Comparison of ENCODE assay signal across 28 cellular contexts in genomic region chr1:151803164-151803563, GRCh38. TPM values are rescaled to one million over a fixed set of nuclear protein-coding genes. Genes with fewer than 3 reads are reported as not detected.
DNase-seq lines count a peak whose midpoint lies in the region; ATAC-seq, FAIRE-seq and TF ChIP-seq lines count a peak whose summit lies in the region.
"Had no signal": no experiment of that assay in that cellular context is flagged by ENCODE, and none has a peak within 500 bp of the region (broad histone marks: within the 10 kb centered on the region; RNA-seq: fewer than 3 reads in every experiment).

No MANE protein-coding gene starts in this region.

- dilution Hi-C loops in mammary epithelial cell (cut with HindIII; ENCODE audit: low sequenced_read_pairs), result no loop called here

- H3K4me3 ChIP-seq in mammary epithelial cell (replicated peaks in 1 of 3; ENCODE audit: insufficient read depth in 1 of 3, low read depth in 2 of 3, low read length in 3 of 3) (no peak overlapping the region), H1 (ENCODE audit: extremely low read depth in 1 of 4, insufficient read depth in 2 of 4, low read depth in 3 of 4, low read length in 4 of 4) (no peak overlapping the region), gastroesophageal sphincter (no peak overlapping the region)
- H3K4me3 ChIP-seq: K562, MG63, SJCRH30 had no signal

- H3K4ac ChIP-seq in H1 (replicated peaks; ENCODE audit: insufficient read length, low read depth, low read length), result no peak overlapping the region

- H3K79me2 ChIP-seq in mammary epithelial cell (ENCODE audit: insufficient read depth, low read length) (no peaks in the 10 kb centered on the region), H1 (ENCODE audit: control insufficient read depth in 1 of 2, insufficient read depth in 2 of 2, low read length in 2 of 2) (no peaks in the 10 kb centered on the region)

- no peak overlapping the region for H4K8ac ChIP-seq in H1 (ENCODE audit: extremely low read depth, insufficient read depth, low read length)

- no peak overlapping the region for H2BK120ac ChIP-seq in H1 (replicated peaks; ENCODE audit: low read depth, low read length)

- H2AFZ ChIP-seq in mammary epithelial cell (ENCODE audit: low read depth, low read length), result no peak overlapping the region
- H2AFZ ChIP-seq in H1 (ENCODE audit: low read length), result no peak overlapping the region

- no peak overlapping the region for H3K4me2 ChIP-seq in mammary epithelial cell (ENCODE audit: insufficient read depth, low read depth, low read length)
- H3K4me2 ChIP-seq in H1 (ENCODE audit: insufficient read depth in 1 of 2, low read depth in 2 of 2, low read length in 2 of 2), result no peak overlapping the region

- FAIRE-seq in H1 (lab: Jason Lieb, UNC), result no peak
- FAIRE-seq: A204.1, GM12891, HepG2, K562, RCC 7860 had no signal

- no peak overlapping the region for H3K18ac ChIP-seq in H1 (ENCODE audit: extremely low read depth, low read length)

- no peaks in the 10 kb centered on the region for H3K36me3 ChIP-seq in mammary epithelial cell (ENCODE audit: insufficient read depth, low read length)
- H3K36me3 ChIP-seq in H1 (ENCODE audit: control insufficient read depth in 2 of 4, insufficient read depth in 4 of 4, low read length in 3 of 4), result no peaks in the 10 kb centered on the region
- H3K36me3 ChIP-seq in gastroesophageal sphincter, result no peaks in the 10 kb centered on the region
- H3K36me3 ChIP-seq: MG63, SJCRH30 had no signal

- BruUV-seq in mammary epithelial cell (replicated peaks; lab: Mats Ljungman, UMichigan), result no TSS peak

- H3K27me3 ChIP-seq in mammary epithelial cell (ENCODE audit: insufficient read depth, low read length), result peaks cover 3% of the 10 kb centered on the region
- peaks cover 0 to 3% (median 1%) of the 10 kb centered on the region in 4 experiments; a peak in 1 of 7 replicates for H3K27me3 ChIP-seq in H1 (replicated peaks in 1 of 4; ENCODE audit: control insufficient read depth in 3 of 4, extremely low read depth in 1 of 4, insufficient read depth in 3 of 4, low read length in 3 of 4)
- peaks cover 59% of the 10 kb centered on the region for H3K27me3 ChIP-seq in gastroesophageal sphincter

- H3K79me1 ChIP-seq in H1 (ENCODE audit: low read depth, low read length), result no peaks in the 10 kb centered on the region

- no peak for TF ChIP-seq CTCF in mammary epithelial cell (conservative IDR thresholded peaks at IDR 0.05 in 1 of 2, IDR thresholded peaks at IDR 0.05 in 1 of 2; ENCODE audit: extremely low read depth in 1 of 2, insufficient read depth in 1 of 2, low read depth in 1 of 2, low read length in 2 of 2)
- TF ChIP-seq CTCF in H1 (IDR thresholded peaks at IDR 0.05; ENCODE audit: control extremely low read depth in 1 of 3, insufficient read depth in 1 of 3, low read depth in 1 of 3, low read length in 3 of 3), result no peak
- TF ChIP-seq CTCF in gastroesophageal sphincter (IDR thresholded peaks at IDR 0.05), result no peak

- H3K27ac ChIP-seq in mammary epithelial cell (ENCODE audit: insufficient read depth, low read depth, low read length), result no peak overlapping the region
- H3K27ac ChIP-seq in H1 (ENCODE audit: low read depth, low read length), result no peak overlapping the region
- no peak overlapping the region for H3K27ac ChIP-seq in gastroesophageal sphincter
- H3K27ac ChIP-seq: HL-60, SJCRH30 had no signal

- H3K9me3 ChIP-seq in mammary epithelial cell (replicated peaks; ENCODE audit: insufficient read depth, low read length) (no peaks in the 10 kb centered on the region), H1 (ENCODE audit: insufficient read depth in 2 of 2, low read depth in 1 of 2, low read length in 1 of 2) (no peaks in the 10 kb centered on the region), gastroesophageal sphincter (no peaks in the 10 kb centered on the region)
- H3K9me3 ChIP-seq: MG63, SJCRH30 had no signal

- H3K4me1 ChIP-seq in mammary epithelial cell (ENCODE audit: insufficient read depth, low read length) (no peaks in the 10 kb centered on the region), H1 (replicated peaks in 1 of 4; ENCODE audit: control insufficient read depth in 3 of 4, insufficient read depth in 4 of 4, low read length in 3 of 4) (no peaks in the 10 kb centered on the region; a peak in 1 of 7 replicates), gastroesophageal sphincter (no peaks in the 10 kb centered on the region)
- H3K4me1 ChIP-seq: SJCRH30 had no signal

- no peak overlapping the region for H4K5ac ChIP-seq in H1 (ENCODE audit: insufficient read length, low read depth, low read length)

- in situ Hi-C loops in T47D (cut with HindIII; ENCODE audit: low pct_unique_long_range_greater_than_20kb, low sequenced_read_pairs), result no loop called here
- in situ Hi-C loops in mammary epithelial cell (cut with MboI; ENCODE audit: low sequenced_read_pairs in 2 of 2), result no loop called here

- POLR2A ChIA-PET in H1 (lab: Charles Lee; ENCODE audit: partially characterized antibody), result interaction anchor here (0.8 to 3.2 kb wide), 2 partner anchors 40 to 1856 kb away, joined by 3 to 9 read pairs; partner anchors contain the start of gene MRPL9

- no peak overlapping the region for H3K56ac ChIP-seq in H1 (replicated peaks; ENCODE audit: insufficient read length, low read depth, low read length)

- TF ChIP-seq POLR2A in H1 (IDR thresholded peaks at IDR 0.05; ENCODE audit: control extremely low read depth in 1 of 2, low read depth in 2 of 2, low read length in 2 of 2) (no peak), gastroesophageal sphincter (IDR thresholded peaks at IDR 0.05) (no peak)

- H2BK15ac ChIP-seq in H1 (ENCODE audit: low read length), result no peak overlapping the region

- H2BK5ac ChIP-seq in H1 (ENCODE audit: low read depth, low read length), result no peak overlapping the region

- H2AK5ac ChIP-seq in H1 (ENCODE audit: low read depth, low read length), result no peak overlapping the region

- H3K23ac ChIP-seq in H1 (ENCODE audit: insufficient read length), result no peak overlapping the region

- no peak overlapping the region for H4K91ac ChIP-seq in H1 (replicated peaks; ENCODE audit: insufficient read length, low read length)

- ATAC-seq in gastroesophageal sphincter, result no peak
- no peak for ATAC-seq in HG03442 (IDR thresholded peaks at IDR 0.05; ENCODE audit: unreplicated experiment)
- ATAC-seq: K562 had no signal

- no peaks in the 10 kb centered on the region for H3K23me2 ChIP-seq in H1 (ENCODE audit: low read depth, low read length)

- intact Hi-C loops in mammary epithelial cell (cut with micrococcal nuclease), result no loop called here

- TF ChIP-seq RAD21 in H1 (IDR thresholded peaks at IDR 0.05 in 1 of 2, conservative IDR thresholded peaks at IDR 0.05 in 1 of 2; ENCODE audit: low read depth in 2 of 2, low read length in 2 of 2), result no peak

- H4K20me1 ChIP-seq in mammary epithelial cell (ENCODE audit: insufficient read depth, low read length) (no peaks in the 10 kb centered on the region), H1 (replicated peaks in 1 of 2; ENCODE audit: control insufficient read depth in 1 of 2, insufficient read depth in 2 of 2, low read length in 2 of 2) (no peaks in the 10 kb centered on the region)

- no peak overlapping the region for H2BK20ac ChIP-seq in H1 (ENCODE audit: low read length)

- TF ChIP-seq EP300 in H1 (IDR thresholded peaks at IDR 0.05; ENCODE audit: borderline replicate concordance in 1 of 2, low read depth in 2 of 2, low read length in 2 of 2) (no peak), gastroesophageal sphincter (IDR thresholded peaks at IDR 0.05) (no peak)

- 0 out of 2 replicates have a peak overlapping the region, but pooled peaks have one; percentile 27 for H2BK12ac ChIP-seq in H1 (ENCODE audit: low read depth, low read length)

- H3K14ac ChIP-seq in H1 (ENCODE audit: insufficient read length), result no peak overlapping the region

- no peak overlapping the region for H3K9ac ChIP-seq in mammary epithelial cell (ENCODE audit: insufficient read depth, low read length)
- H3K9ac ChIP-seq in H1 (replicated peaks in 1 of 4; ENCODE audit: extremely low read depth in 1 of 4, low read depth in 3 of 4, low read length in 3 of 4), result no peak overlapping the region

- CTCF ChIA-PET in mammary epithelial cell (lab: Charles Lee; ENCODE audit: low non-redundant PET) (no interaction called here), H1 (lab: Charles Lee; ENCODE audit: partially characterized antibody) (interaction anchor here (0.6 to 2.4 kb wide), 7 partner anchors 9 to 1680 kb away, joined by 3 to 9 read pairs (median 7); partner anchors contain the start of gene TDRKH)

- peak; percentile 71 to 75 for DNase-seq in T47D (ENCODE audit: low read depth in 1 of 2, low spot score in 1 of 2)
- no peak for DNase-seq in mammary epithelial cell
- peak; percentile 14 for DNase-seq in NCI-H1092 treated with DMSO at 0.1 percent for 48 hours (lab: John Stamatoyannopoulos, UW)
- DNase-seq in H1 (ENCODE audit: low read depth in 1 of 2, low spot score in 2 of 2), result no peak
- no peak for DNase-seq in NCI-H2107 treated with DMSO at 0.1 percent for 48 hours (lab: John Stamatoyannopoulos, UW; ENCODE audit: unreplicated experiment)
- DNase-seq in OCI-M2 (lab: John Stamatoyannopoulos, UW; ENCODE audit: unreplicated experiment), result no peak
- DNase-seq: CD4-positive, alpha-beta T cell; DND-41; GOT3; MG63; NCI-H1436; NCI-H187 treated with DMSO at 0.1 percent for 48 hours; NCI-H2107; NCI-H226; NCI-H510A treated with DMSO at 0.1 percent for 48 hours; NCI-H748 treated with DMSO at 0.1 percent for 48 hours; SJCRH30 had no signal

RNA-seq across cellular contexts. Expression of gene LINGO4, which starts 2.1 kb away (rescaled TPM):
- total RNA-seq in mammary epithelial cell (not detected), gastroesophageal sphincter (not detected)
- polyA plus RNA-seq in mammary epithelial cell (not detected), H1 (2011; rRNA removed) (0.03 TPM in 1 of 2 replicates, not detected in the other)
- not detected for polyA minus RNA-seq in mammary epithelial cell
- total RNA-seq in H1 (2021; fragmentation: NEBNext Ultra II Directional; extraction: Animal tissue kit (Norgen Biotek cat#: 25700)), result not detected in 2 replicates
- polyA plus RNA-seq in H1 (2011; cell fraction: cytosol; rRNA removed), result not detected
- polyA plus RNA-seq in H1 (2011; cell fraction: nucleus; rRNA removed), result not detected
- 0.05 TPM in 1 of 4 replicates, not detected in the others for polyA plus RNA-seq in H1 (2012, experiment 1 of 2)
- not detected for polyA plus RNA-seq in H1 (2012, experiment 2 of 2)
- polyA plus RNA-seq in H1 (2013, experiment 1 of 2), result not detected
- polyA plus RNA-seq in H1 (2013, experiment 2 of 2), result not detected
- polyA minus RNA-seq in H1 (2011; rRNA and poly(A)+ RNA removed), result not detected in 2 replicates
- not detected for polyA minus RNA-seq in H1 (2011; cell fraction: cytosol; rRNA and poly(A)+ RNA removed)
- polyA minus RNA-seq in H1 (2011; cell fraction: nucleus; rRNA and poly(A)+ RNA removed), result 0.30 TPM
- total RNA-seq: HT-29, K562, LHCN-M2, OCI-LY7, SJCRH30 had no signal
- polyA plus RNA-seq: K562 had no signal

RNA-seq across cellular contexts. Expression of gene TDRKH, which starts 12.9 kb away (rescaled TPM):
- total RNA-seq in mammary epithelial cell (1 to 10 TPM; 3.0 to 9.3 TPM), gastroesophageal sphincter (10 to 100 TPM in 1 of 4 donors, 1 to 10 TPM in 3; 4.4 to 10.6 (median 7.9) TPM)
- polyA plus RNA-seq in mammary epithelial cell (6.7 TPM), H1 (2011; rRNA removed) (7.7 and 9.9 TPM in 2 replicates)
- polyA minus RNA-seq in mammary epithelial cell, result 6.8 TPM
- 23.8 and 26.1 TPM in 2 replicates for total RNA-seq in H1 (2021; fragmentation: NEBNext Ultra II Directional; extraction: Animal tissue kit (Norgen Biotek cat#: 25700))
- 11.5 TPM for polyA plus RNA-seq in H1 (2011; cell fraction: cytosol; rRNA removed)
- 10.3 TPM for polyA plus RNA-seq in H1 (2011; cell fraction: nucleus; rRNA removed)
- polyA plus RNA-seq in H1 (2012, experiment 1 of 2), result 15.2 to 18.5 TPM (median 16.9 TPM) in 4 replicates
- 3.5 TPM for polyA plus RNA-seq in H1 (2012, experiment 2 of 2)
- 15.1 TPM for polyA plus RNA-seq in H1 (2013, experiment 1 of 2)
- 15.0 TPM for polyA plus RNA-seq in H1 (2013, experiment 2 of 2)
- 17.9 and 19.3 TPM in 2 replicates for polyA minus RNA-seq in H1 (2011; rRNA and poly(A)+ RNA removed)
- polyA minus RNA-seq in H1 (2011; cell fraction: cytosol; rRNA and poly(A)+ RNA removed), result 8.6 TPM
- polyA minus RNA-seq in H1 (2011; cell fraction: nucleus; rRNA and poly(A)+ RNA removed), result 11.3 TPM

RNA-seq across cellular contexts. Expression of gene RORC, which starts 28.4 kb away (rescaled TPM):
- total RNA-seq in mammary epithelial cell, result under 1 TPM in 1 of 2 donors, not detected in 1; 0.33 TPM
- 0.09 TPM for polyA plus RNA-seq in mammary epithelial cell
- polyA minus RNA-seq in mammary epithelial cell, result 0.26 TPM
- 0.52 and 0.54 TPM in 2 replicates for total RNA-seq in H1 (2021; fragmentation: NEBNext Ultra II Directional; extraction: Animal tissue kit (Norgen Biotek cat#: 25700))
- 0.44 and 0.52 TPM in 2 replicates for polyA plus RNA-seq in H1 (2011; rRNA removed)
- 0.47 TPM for polyA plus RNA-seq in H1 (2011; cell fraction: cytosol; rRNA removed)
- 0.66 TPM for polyA plus RNA-seq in H1 (2011; cell fraction: nucleus; rRNA removed)
- 0.28 to 0.44 TPM (median 0.37 TPM) in 4 replicates for polyA plus RNA-seq in H1 (2012, experiment 1 of 2)
- 0.39 TPM for polyA plus RNA-seq in H1 (2012, experiment 2 of 2)
- polyA plus RNA-seq in H1 (2013, experiment 1 of 2), result 0.30 TPM
- polyA plus RNA-seq in H1 (2013, experiment 2 of 2), result 0.28 TPM
- polyA minus RNA-seq in H1 (2011; rRNA and poly(A)+ RNA removed), result 0.76 and 0.90 TPM in 2 replicates
- polyA minus RNA-seq in H1 (2011; cell fraction: cytosol; rRNA and poly(A)+ RNA removed), result 0.44 TPM
- polyA minus RNA-seq in H1 (2011; cell fraction: nucleus; rRNA and poly(A)+ RNA removed), result 1.2 TPM
- 1 to 10 TPM in 2 of 4 donors, under 1 TPM in 1, not detected in 1; 0.13 to 1.8 (median 1.4) TPM for total RNA-seq in gastroesophageal sphincter
- total RNA-seq: K562, LHCN-M2, OCI-LY7, SJCRH30 had no signal
- polyA plus RNA-seq: K562 had no signal

RNA-seq across cellular contexts. Expression of gene C2CD4D, which starts 36.5 kb away (rescaled TPM):
- under 1 TPM; 0.17 to 0.33 TPM for total RNA-seq in mammary epithelial cell
- 0.19 TPM for polyA plus RNA-seq in mammary epithelial cell
- not detected for polyA minus RNA-seq in mammary epithelial cell
- 0.54 and 0.71 TPM in 2 replicates for total RNA-seq in H1 (2021; fragmentation: NEBNext Ultra II Directional; extraction: Animal tissue kit (Norgen Biotek cat#: 25700))
- 0.41 and 0.60 TPM in 2 replicates for polyA plus RNA-seq in H1 (2011; rRNA removed)
- polyA plus RNA-seq in H1 (2011; cell fraction: cytosol; rRNA removed), result 0.58 TPM
- polyA plus RNA-seq in H1 (2011; cell fraction: nucleus; rRNA removed), result 1.00 TPM
- polyA plus RNA-seq in H1 (2012, experiment 1 of 2), result 0.80 to 1.0 TPM (median 0.90 TPM) in 4 replicates
- 0.14 TPM for polyA plus RNA-seq in H1 (2012, experiment 2 of 2)
- polyA plus RNA-seq in H1 (2013, experiment 1 of 2), result 0.30 TPM
- 0.48 TPM for polyA plus RNA-seq in H1 (2013, experiment 2 of 2)
- polyA minus RNA-seq in H1 (2011; rRNA and poly(A)+ RNA removed), result not detected in 2 replicates
- polyA minus RNA-seq in H1 (2011; cell fraction: cytosol; rRNA and poly(A)+ RNA removed), result 0.66 TPM
- 1.6 TPM for polyA minus RNA-seq in H1 (2011; cell fraction: nucleus; rRNA and poly(A)+ RNA removed)
- total RNA-seq in gastroesophageal sphincter, result not detected
- total RNA-seq: HepG2, K562, LHCN-M2, OCI-LY7, SJCRH30 had no signal
- polyA plus RNA-seq: HepG2, K562 had no signal

RNA-seq across cellular contexts. Expression of gene MRPL9, which starts 39.9 kb away (rescaled TPM):
- total RNA-seq in mammary epithelial cell, result 10 to 100 TPM; 47.5 to 77.4 TPM
- polyA plus RNA-seq in mammary epithelial cell, result 63.5 TPM
- 237 TPM for polyA minus RNA-seq in mammary epithelial cell
- 96.4 and 113 TPM in 2 replicates for total RNA-seq in H1 (2021; fragmentation: NEBNext Ultra II Directional; extraction: Animal tissue kit (Norgen Biotek cat#: 25700))
- polyA plus RNA-seq in H1 (2011; rRNA removed), result 64.7 and 74.9 TPM in 2 replicates
- polyA plus RNA-seq in H1 (2011; cell fraction: cytosol; rRNA removed), result 81.9 TPM
- 80.9 TPM for polyA plus RNA-seq in H1 (2011; cell fraction: nucleus; rRNA removed)
- polyA plus RNA-seq in H1 (2012, experiment 1 of 2), result 90.9 to 124 TPM (median 106 TPM) in 4 replicates
- 102 TPM for polyA plus RNA-seq in H1 (2012, experiment 2 of 2)
- polyA plus RNA-seq in H1 (2013, experiment 1 of 2), result 69.8 TPM
- polyA plus RNA-seq in H1 (2013, experiment 2 of 2), result 74.0 TPM
- 56.2 and 74.3 TPM in 2 replicates for polyA minus RNA-seq in H1 (2011; rRNA and poly(A)+ RNA removed)
- polyA minus RNA-seq in H1 (2011; cell fraction: cytosol; rRNA and poly(A)+ RNA removed), result 48.1 TPM
- polyA minus RNA-seq in H1 (2011; cell fraction: nucleus; rRNA and poly(A)+ RNA removed), result 50.0 TPM
- 10 to 100 TPM; 49.7 to 60.7 (median 55.5) TPM for total RNA-seq in gastroesophageal sphincter

Comparison
In these comparisons a context has a peak if more than half of its experiments do, and no peak if none do; other contexts are left out.
1. DNase-seq: peak in T47D (2 of 2) and NCI-H1092 treated with DMSO at 0.1 percent for 48 hours (single experiment); none in mammary epithelial cell (single experiment), H1 (0 of 2), NCI-H2107 treated with DMSO at 0.1 percent for 48 hours (single experiment) and OCI-M2 (single experiment).